ENCODE assay signal across 12 cellular contexts in the genomic region with DNA sequence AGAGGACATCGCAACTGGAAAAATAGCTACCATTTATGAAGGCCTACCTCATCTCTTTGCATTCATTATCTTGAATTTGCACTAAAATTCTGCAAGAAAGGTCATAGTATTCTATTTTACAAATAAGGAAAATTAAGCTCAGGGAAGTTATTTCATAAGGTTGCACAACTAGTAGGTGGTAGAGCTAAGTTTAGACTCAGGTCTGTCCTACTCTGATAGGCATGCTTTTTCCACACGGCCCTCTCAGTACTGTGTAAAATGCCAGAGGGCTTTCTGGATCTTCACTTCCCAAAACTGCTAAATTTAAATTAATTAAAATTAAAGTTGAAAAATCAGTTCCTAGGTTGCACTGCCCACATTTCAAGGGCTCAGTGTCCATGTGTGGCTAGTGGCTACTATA. TPM values are rescaled to one million over a fixed set of nuclear protein-coding genes. Genes with fewer than 3 reads are reported as not detected.
A peak's percentile ranks its signal among the peaks of the same experiment; 100 is the strongest.
DNase-seq lines count a peak whose midpoint lies in the region; ATAC-seq, FAIRE-seq and TF ChIP-seq lines count a peak whose summit lies in the region.
"Had no signal": no experiment of that assay in that cellular context is flagged by ENCODE, and none has a peak within 500 bp of the region (broad histone marks: within the 10 kb centered on the region; RNA-seq: fewer than 3 reads in every experiment).

No MANE protein-coding gene starts in this region.

- H3K36me3 ChIP-seq in astrocyte (ENCODE audit: insufficient read depth, low read length) (no peaks in the 10 kb centered on the region), right lobe of liver (no peaks in the 10 kb centered on the region)

- H3K27ac ChIP-seq in astrocyte (ENCODE audit: low read depth, low read length), result no peak overlapping the region
- H3K27ac ChIP-seq in right lobe of liver, result peak overlapping the region in 1 of 3 donors; percentile 44

- no peaks in the 10 kb centered on the region for H3K9me3 Mint-ChIP-seq in natural killer cell treated with Interleukin-12 subunit alpha and Interleukin-12 subunit beta and Interleukin-15 and Interleukin-18, amount 100 ng/mL, for 72 hours
- H3K9me3 Mint-ChIP-seq in natural killer cell (no peaks in the 10 kb centered on the region), astrocyte (ENCODE audit: unreplicated experiment) (no peaks in the 10 kb centered on the region)
- H3K9me3 Mint-ChIP-seq in stimulated activated naive B cell treated with anti-CD40 and anti-IgM and Interleukin-4, amounts not matched to agents 10 μg/mL and 1 μg/mL and 100 μg/mL, for 72 hours, result no peaks in the 10 kb centered on the region
- H3K9me3 Mint-ChIP-seq: activated B cell treated with CpG ODN at 0.5 μM for 24 hours had no signal

- no peaks in the 10 kb centered on the region for H3K27me3 Mint-ChIP-seq in natural killer cell treated with Interleukin-12 subunit alpha and Interleukin-12 subunit beta and Interleukin-15 and Interleukin-18, amount 100 ng/mL, for 72 hours
- H3K27me3 Mint-ChIP-seq in natural killer cell (ENCODE audit: low read depth in 2 of 2), result no peaks in the 10 kb centered on the region
- H3K27me3 Mint-ChIP-seq in astrocyte (ENCODE audit: low read depth, unreplicated experiment), result no peaks in the 10 kb centered on the region
- H3K27me3 Mint-ChIP-seq in stimulated activated naive B cell treated with anti-CD40 and anti-IgM and Interleukin-4, amounts not matched to agents 10 μg/mL and 1 μg/mL and 100 μg/mL, for 72 hours, result no peaks in the 10 kb centered on the region
- H3K27me3 Mint-ChIP-seq: activated B cell treated with CpG ODN at 0.5 μM for 24 hours had no signal

- no peaks in the 10 kb centered on the region for H3K36me3 Mint-ChIP-seq in natural killer cell treated with Interleukin-12 subunit alpha and Interleukin-12 subunit beta and Interleukin-15 and Interleukin-18, amount 100 ng/mL, for 72 hours
- H3K36me3 Mint-ChIP-seq in natural killer cell (no peaks in the 10 kb centered on the region), astrocyte (ENCODE audit: low read depth, unreplicated experiment) (no peaks in the 10 kb centered on the region)
- peaks cover 23 to 39% of the 10 kb centered on the region in 2 donors for H3K36me3 Mint-ChIP-seq in stimulated activated naive B cell treated with anti-CD40 and anti-IgM and Interleukin-4, amounts not matched to agents 10 μg/mL and 1 μg/mL and 100 μg/mL, for 72 hours

- WGBS in right lobe of liver (ENCODE audit: insufficient coverage, low coverage, low lambda C conversion rate, missing lambda C conversion rate), result 58% methylated on average over 2 of the region's 2 CpGs

- H3K4me1 ChIP-seq in astrocyte (ENCODE audit: insufficient read depth, low read length) (peaks cover 32% of the 10 kb centered on the region), right lobe of liver (peaks cover 0 to 35% (median 16%) of the 10 kb centered on the region in 4 donors)
- H3K4me1 ChIP-seq: parathyroid adenoma had no signal

- peaks cover 98% of the 10 kb centered on the region for H4K20me1 ChIP-seq in astrocyte (ENCODE audit: insufficient read depth, low read length)

- ATAC-seq in natural killer cell treated with Interleukin-12 subunit alpha and Interleukin-12 subunit beta and Interleukin-15 and Interleukin-18, amount 100 ng/mL, for 72 hours, result no peak
- ATAC-seq in natural killer cell, result no peak
- peak; percentile 71 to 83 (median 74) for ATAC-seq in right lobe of liver
- ATAC-seq in stimulated activated naive B cell treated with anti-CD40 and anti-IgM and Interleukin-4, amounts not matched to agents 10 μg/mL and 1 μg/mL and 100 μg/mL, for 72 hours (replicated peaks), result no peak
- no peak for ATAC-seq in HG02642 (IDR thresholded peaks at IDR 0.05; ENCODE audit: poor library complexity, unreplicated experiment)

- peaks cover 75 to 83% of the 10 kb centered on the region in 2 donors for H3K4me1 Mint-ChIP-seq in natural killer cell treated with Interleukin-12 subunit alpha and Interleukin-12 subunit beta and Interleukin-15 and Interleukin-18, amount 100 ng/mL, for 72 hours (ENCODE audit: low read depth in 2 of 2)
- H3K4me1 Mint-ChIP-seq in natural killer cell, result peaks cover 88 to 90% of the 10 kb centered on the region in 2 donors
- peaks cover 55% of the 10 kb centered on the region for H3K4me1 Mint-ChIP-seq in astrocyte (ENCODE audit: low read depth, unreplicated experiment)
- peaks cover 60 to 94% of the 10 kb centered on the region in 2 donors for H3K4me1 Mint-ChIP-seq in stimulated activated naive B cell treated with anti-CD40 and anti-IgM and Interleukin-4, amounts not matched to agents 10 μg/mL and 1 μg/mL and 100 μg/mL, for 72 hours

- DNase-seq in natural killer cell treated with Interleukin-12 subunit alpha and Interleukin-12 subunit beta and Interleukin-15 and Interleukin-18, amount 100 ng/mL, for 72 hours (ENCODE audit: low spot score), result no peak
- DNase-seq in natural killer cell, result no peak
- no peak for DNase-seq in astrocyte (ENCODE audit: low read depth)
- DNase-seq in right lobe of liver, result no peak
- no peak for DNase-seq in stimulated activated naive CD4-positive, alpha-beta T cell (lab: John Stamatoyannopoulos, UW)
- DNase-seq in stimulated activated naive B cell treated with anti-CD40 and anti-IgM and Interleukin-4, amounts not matched to agents 10 μg/mL and 1 μg/mL and 100 μg/mL, for 72 hours, result no peak
- DNase-seq in effector CD8-positive, alpha-beta T cell (lab: John Stamatoyannopoulos, UW), result no peak
- DNase-seq: activated B cell treated with CpG ODN at 0.5 μM for 24 hours; DMS53; effector memory CD4-positive, alpha-beta T cell had no signal

- H3K4me2 ChIP-seq in astrocyte (ENCODE audit: low read length), result peak overlapping the region; percentile 56

- H3K27ac Mint-ChIP-seq in natural killer cell treated with Interleukin-12 subunit alpha and Interleukin-12 subunit beta and Interleukin-15 and Interleukin-18, amount 100 ng/mL, for 72 hours, result no peak overlapping the region
- H3K27ac Mint-ChIP-seq in natural killer cell (peak overlapping the region in 1 of 2 donors; percentile 57), astrocyte (ENCODE audit: unreplicated experiment) (no peak overlapping the region)
- H3K27ac Mint-ChIP-seq in stimulated activated naive B cell treated with anti-CD40 and anti-IgM and Interleukin-4, amounts not matched to agents 10 μg/mL and 1 μg/mL and 100 μg/mL, for 72 hours, result no peak overlapping the region
- H3K27ac Mint-ChIP-seq: activated B cell treated with CpG ODN at 0.5 μM for 24 hours had no signal

- H3K9me3 ChIP-seq in astrocyte (ENCODE audit: insufficient read depth, low read depth, low read length) (no peaks in the 10 kb centered on the region), right lobe of liver (no peaks in the 10 kb centered on the region)

- H3K4me3 ChIP-seq in astrocyte (ENCODE audit: insufficient read depth, low read depth, low read length) (no peak overlapping the region), right lobe of liver (no peak overlapping the region)

- H2AFZ ChIP-seq in astrocyte (ENCODE audit: low read depth, low read length), result no peak overlapping the region
- H2AFZ ChIP-seq: parathyroid adenoma had no signal

- no peak for TF ChIP-seq CTCF in natural killer cell (IDR thresholded peaks at IDR 0.05)
- no peak for TF ChIP-seq CTCF in astrocyte (IDR thresholded peaks at IDR 0.05; ENCODE audit: insufficient read depth, low read depth, low read length)
- TF ChIP-seq CTCF in right lobe of liver (IDR thresholded peaks at IDR 0.05), result no peak

- intact Hi-C loops in natural killer cell (cut with micrococcal nuclease) (no loop called here), right lobe of liver (cut with DNase I) (no loop called here)

- no peak for TF ChIP-seq POLR2A in right lobe of liver (IDR thresholded peaks at IDR 0.05)

- peak overlapping the region; percentile 54 for H3K4me3 Mint-ChIP-seq in natural killer cell treated with Interleukin-12 subunit alpha and Interleukin-12 subunit beta and Interleukin-15 and Interleukin-18, amount 100 ng/mL, for 72 hours
- H3K4me3 Mint-ChIP-seq in natural killer cell (no peak overlapping the region), astrocyte (ENCODE audit: unreplicated experiment) (peak overlapping the region; percentile 1)
- H3K4me3 Mint-ChIP-seq in stimulated activated naive B cell treated with anti-CD40 and anti-IgM and Interleukin-4, amounts not matched to agents 10 μg/mL and 1 μg/mL and 100 μg/mL, for 72 hours, result peak overlapping the region in 1 of 2 donors; percentile 73

- no peaks in the 10 kb centered on the region for H3K27me3 ChIP-seq in astrocyte (ENCODE audit: insufficient read depth, low read length)
- H3K27me3 ChIP-seq in right lobe of liver, result no peaks in the 10 kb centered on the region

- peaks cover 95% of the 10 kb centered on the region for H3K79me2 ChIP-seq in astrocyte (ENCODE audit: insufficient read depth, low read length)

- no peak for FAIRE-seq in astrocyte (lab: Jason Lieb, UNC)

- H3K9ac ChIP-seq in astrocyte (ENCODE audit: low read length), result no peak overlapping the region
- H3K9ac ChIP-seq: parathyroid adenoma had no signal

RNA-seq across cellular contexts. Expression of a gene that starts 18.3 kb away (rescaled TPM):
- total RNA-seq in natural killer cell treated with Interleukin-12 subunit alpha and Interleukin-12 subunit beta and Interleukin-15 and Interleukin-18, amount 100 ng/mL, for 72 hours, result 100 to 1,000 TPM; 121 to 134 TPM
- total RNA-seq in natural killer cell (10 to 100 TPM; 45.5 to 49.2 (median 48.9) TPM), astrocyte (62.4 and 66.5 TPM in 2 replicates), right lobe of liver (10 to 100 TPM; 25.7 to 68.8 (median 53.9) TPM)

RNA-seq across cellular contexts. Expression of a gene that starts 48.5 kb away (rescaled TPM):
- 10 to 100 TPM; 28.4 to 56.3 TPM for total RNA-seq in natural killer cell treated with Interleukin-12 subunit alpha and Interleukin-12 subunit beta and Interleukin-15 and Interleukin-18, amount 100 ng/mL, for 72 hours
- total RNA-seq in natural killer cell (1 to 10 TPM; 2.6 to 5.5 (median 5.3) TPM), astrocyte (3.9 and 5.6 TPM in 2 replicates), right lobe of liver (1 to 10 TPM; 2.4 to 5.1 (median 2.9) TPM)

Comparison
In these comparisons a context has a peak if more than half of its experiments do, and no peak if none do; other contexts are left out.
1. ATAC-seq: peak in right lobe of liver (4 of 4); none in natural killer cell treated with Interleukin-12 subunit alpha and Interleukin-12 subunit beta and Interleukin-15 and Interleukin-18, amount 100 ng/mL, for 72 hours (0 of 2), natural killer cell (0 of 3), stimulated activated naive B cell treated with anti-CD40 and anti-IgM and Interleukin-4, amounts not matched to agents 10 μg/mL and 1 μg/mL and 100 μg/mL, for 72 hours (0 of 2) and HG02642 (single experiment).